1 cellular context compared by ENCODE assay signal in the genomic region with DNA sequence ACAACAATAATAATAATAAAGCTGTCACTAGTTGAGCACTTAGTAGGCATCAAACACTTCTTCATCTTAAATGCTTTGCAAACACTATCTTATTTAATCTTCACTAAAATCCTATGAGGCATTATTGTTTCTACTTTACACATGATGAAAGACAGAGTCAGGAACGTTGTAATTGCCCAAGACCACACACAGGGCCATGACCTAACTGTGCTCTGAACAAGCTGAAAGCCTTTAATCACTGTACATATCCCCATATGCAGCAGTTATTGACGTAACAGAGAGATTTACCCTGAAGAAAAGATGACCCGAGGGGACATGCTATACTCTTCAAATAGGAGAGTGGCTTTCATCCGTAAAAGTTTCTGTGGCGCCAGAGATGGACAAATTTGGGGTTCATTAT.
TF ChIP-seq lines count a peak whose summit lies in the region.

No MANE protein-coding gene starts in this region.

TF ChIP-seq in HEK293, 187 proteins besides CTCF, POLR2A, EP300 and RAD21 (continued from another document):
- 0 out of 2 replicates have a peak, but pooled peaks have one; percentile 37 for TF ChIP-seq TCF7L2 (IDR thresholded peaks at IDR 0.05; ENCODE audit: borderline replicate concordance, low read depth, low read length)
- no peak for TF ChIP-seq GFI1B (tag by site-specific recombination; IDR thresholded peaks at IDR 0.05)
- TF ChIP-seq GLI2 (tag by site-specific recombination; IDR thresholded peaks at IDR 0.05; ENCODE audit: borderline replicate concordance, low read depth): no peak
